In genomic region chr9:134283111-134283515, GRCh38 we compare ENCODE assay signal across 8 cellular contexts. TPM values are rescaled to one million over a fixed set of nuclear protein-coding genes. Genes with fewer than 3 reads are reported as not detected.
DNase-seq lines count a peak whose midpoint lies in the region; TF ChIP-seq lines count a peak whose summit lies in the region.

No MANE protein-coding gene starts in this region.

- DNase-seq in NCI-H748 (lab: John Stamatoyannopoulos, UW; ENCODE audit: unreplicated experiment) (peak; percentile 24), NCI-H748 treated with DMSO at 0.1 percent for 48 hours (lab: John Stamatoyannopoulos, UW) (no peak), dermis blood vessel endothelial cell (peak; percentile 9), midbrain (lab: John Stamatoyannopoulos, UW) (peak; percentile 84), endothelial cell (ENCODE audit: low spot score) (no peak), immature natural killer cell (no peak), activated gamma-delta T cell treated with Interleukin-2 at 50 U/mL for 16 hours (no peak), kidney glomerular epithelial cell (lab: John Stamatoyannopoulos, UW) (no peak)

- TF ChIP-seq CTCF in endothelial cell (IDR thresholded peaks at IDR 0.05; ENCODE audit: unreplicated experiment): no peak

- no peaks in the 10 kb centered on the region for H3K9me3 Mint-ChIP-seq in endothelial cell (ENCODE audit: unreplicated experiment)
- H3K9me3 Mint-ChIP-seq in immature natural killer cell: no peaks in the 10 kb centered on the region

- H3K27me3 Mint-ChIP-seq in endothelial cell (ENCODE audit: unreplicated experiment) (peaks cover 7% of the 10 kb centered on the region), immature natural killer cell (ENCODE audit: low read depth in 3 of 3) (peaks cover 2 to 4% (median 4%) of the 10 kb centered on the region in 3 donors)

- no peak overlapping the region for H3K4me3 Mint-ChIP-seq in endothelial cell (ENCODE audit: unreplicated experiment)
- H3K4me3 Mint-ChIP-seq in immature natural killer cell: no peak overlapping the region

- H3K36me3 Mint-ChIP-seq in endothelial cell (ENCODE audit: low read depth, unreplicated experiment) (no peaks in the 10 kb centered on the region), immature natural killer cell (no peaks in the 10 kb centered on the region)

- no peak overlapping the region for H3K27ac Mint-ChIP-seq in endothelial cell (ENCODE audit: unreplicated experiment)
- H3K27ac Mint-ChIP-seq in immature natural killer cell: no peak overlapping the region

- H3K4me1 Mint-ChIP-seq in endothelial cell (ENCODE audit: unreplicated experiment) (no peaks in the 10 kb centered on the region), immature natural killer cell (no peaks in the 10 kb centered on the region)

RNA-seq across cellular contexts. Expression of gene RXRA, which starts 43.1 kb away (rescaled TPM):
- total RNA-seq in dermis blood vessel endothelial cell: 23.3 and 31.7 TPM in 2 replicates
- total RNA-seq in endothelial cell (ENCODE audit: unreplicated experiment): 83.3 TPM
- 1 to 10 TPM; 1.0 to 4.4 (median 1.9) TPM for polyA plus RNA-seq in immature natural killer cell

Comparison
In these comparisons a context has a peak if more than half of its experiments do, and no peak if none do; other contexts are left out.
1. DNase-seq: peak in NCI-H748 (single experiment), dermis blood vessel endothelial cell (single experiment) and midbrain (single experiment); none in NCI-H748 treated with DMSO at 0.1 percent for 48 hours (single experiment), endothelial cell (single experiment), immature natural killer cell (0 of 3), activated gamma-delta T cell treated with Interleukin-2 at 50 U/mL for 16 hours (single experiment) and kidney glomerular epithelial cell (single experiment).